15 cellular contexts compared by ENCODE assay signal in genomic region chr15:71251548-71252035, GRCh38.
DNase-seq lines count a peak whose midpoint lies in the region; ATAC-seq, FAIRE-seq and TF ChIP-seq lines count a peak whose summit lies in the region.
"Had no signal": no experiment of that assay in that cellular context is flagged by ENCODE, and none has a peak within 500 bp of the region (broad histone marks: within the 10 kb centered on the region; RNA-seq: fewer than 3 reads in every experiment).

No MANE protein-coding gene starts in this region.

- H3K4me2 ChIP-seq in astrocyte (ENCODE audit: low read length), result no peak overlapping the region

- H3K4me3 ChIP-seq in astrocyte (ENCODE audit: insufficient read depth, low read depth, low read length), result no peak overlapping the region
- H3K4me3 ChIP-seq in pancreas, result no peak overlapping the region
- H3K4me3 ChIP-seq in psoas muscle, result no peak overlapping the region

- peaks cover 3% of the 10 kb centered on the region for H3K4me1 ChIP-seq in astrocyte (ENCODE audit: insufficient read depth, low read length)
- H3K4me1 ChIP-seq in pancreas, result no peaks in the 10 kb centered on the region
- H3K4me1 ChIP-seq in psoas muscle, result no peaks in the 10 kb centered on the region

- H4K20me1 ChIP-seq in astrocyte (ENCODE audit: insufficient read depth, low read length), result no peaks in the 10 kb centered on the region

- H3K27ac Mint-ChIP-seq in HFFc6 (peak overlapping the region; percentile 80), astrocyte (ENCODE audit: unreplicated experiment) (peak overlapping the region; percentile 27)
- H3K27ac Mint-ChIP-seq: activated CD8-positive, alpha-beta memory T cell treated with anti-CD3 and anti-CD28 coated beads, Interleukin-2, amount 10 ng/mL, durations not matched to agents 7 days and 5 days; activated naive CD8-positive, alpha-beta T cell treated with anti-CD3 and anti-CD28 coated beads, Interleukin-2, amount 10 ng/mL, durations not matched to agents 7 days and 5 days; CD4-positive, CD25-positive, alpha-beta regulatory T cell; natural killer cell had no signal

- no peaks in the 10 kb centered on the region for H3K79me2 ChIP-seq in astrocyte (ENCODE audit: insufficient read depth, low read length)

- TF ChIP-seq CTCF in HFFc6 (IDR thresholded peaks at IDR 0.05) (no peak), astrocyte (IDR thresholded peaks at IDR 0.05; ENCODE audit: insufficient read depth, low read depth, low read length) (no peak), pancreas (IDR thresholded peaks at IDR 0.05) (no peak), psoas muscle (IDR thresholded peaks at IDR 0.05) (no peak)

- H3K4me3 Mint-ChIP-seq in HFFc6 (peak overlapping the region; percentile 44; the same call in 1 of the 2 replicates), astrocyte (ENCODE audit: unreplicated experiment) (no peak overlapping the region)
- H3K4me3 Mint-ChIP-seq: activated CD8-positive, alpha-beta memory T cell treated with anti-CD3 and anti-CD28 coated beads, Interleukin-2, amount 10 ng/mL, durations not matched to agents 7 days and 5 days; activated naive CD8-positive, alpha-beta T cell treated with anti-CD3 and anti-CD28 coated beads, Interleukin-2, amount 10 ng/mL, durations not matched to agents 7 days and 5 days; CD4-positive, CD25-positive, alpha-beta regulatory T cell; natural killer cell had no signal

- no peaks in the 10 kb centered on the region for H3K9me3 Mint-ChIP-seq in HFFc6
- H3K9me3 Mint-ChIP-seq in astrocyte (ENCODE audit: unreplicated experiment), result peaks cover 4% of the 10 kb centered on the region
- H3K9me3 Mint-ChIP-seq: activated naive CD8-positive, alpha-beta T cell treated with anti-CD3 and anti-CD28 coated beads, Interleukin-2, amount 10 ng/mL, durations not matched to agents 7 days and 5 days; natural killer cell had no signal

- ATAC-seq in left cardiac atrium (peak; percentile 28 to 47), pancreas (peak in 3 of 4 donors; percentile 22 to 61 (median 55)), psoas muscle (no peak), HG02852 (IDR thresholded peaks at IDR 0.05; ENCODE audit: unreplicated experiment) (no peak)
- ATAC-seq: activated CD8-positive, alpha-beta memory T cell treated with anti-CD3 and anti-CD28 coated beads, Interleukin-2, amount 10 ng/mL, durations not matched to agents 7 days and 5 days; natural killer cell had no signal

- H3K36me3 Mint-ChIP-seq in HFFc6 (ENCODE audit: low read depth), result peaks cover 20% of the 10 kb centered on the region
- H3K36me3 Mint-ChIP-seq in astrocyte (ENCODE audit: low read depth, unreplicated experiment), result no peaks in the 10 kb centered on the region
- H3K36me3 Mint-ChIP-seq: activated CD8-positive, alpha-beta memory T cell treated with anti-CD3 and anti-CD28 coated beads, Interleukin-2, amount 10 ng/mL, durations not matched to agents 7 days and 5 days; activated naive CD8-positive, alpha-beta T cell treated with anti-CD3 and anti-CD28 coated beads, Interleukin-2, amount 10 ng/mL, durations not matched to agents 7 days and 5 days; CD4-positive, CD25-positive, alpha-beta regulatory T cell; natural killer cell had no signal

- H3K36me3 ChIP-seq in astrocyte (ENCODE audit: insufficient read depth, low read length), result no peaks in the 10 kb centered on the region
- no peaks in the 10 kb centered on the region for H3K36me3 ChIP-seq in pancreas
- H3K36me3 ChIP-seq in psoas muscle (ENCODE audit: insufficient read depth in 1 of 2, low read depth in 1 of 2), result no peaks in the 10 kb centered on the region

- intact Hi-C loops in left cardiac atrium (cut with DNase I), result loop anchor here in 1 of 2 donors (5.0 to 10.0 kb wide), 2 partner anchors 134 to 237 kb away; partner anchors contain the start of gene THSD4
- intact Hi-C loops in pancreas (cut with DNase I), result no loop called here
- intact Hi-C loops in psoas muscle (cut with DNase I), result no loop called here

- FAIRE-seq in astrocyte (lab: Jason Lieb, UNC) (no peak), pancreas (lab: Jason Lieb, UNC) (no peak)
- FAIRE-seq: GM19239 had no signal

- H3K27me3 ChIP-seq in astrocyte (ENCODE audit: insufficient read depth, low read length), result no peaks in the 10 kb centered on the region
- no peaks in the 10 kb centered on the region for H3K27me3 ChIP-seq in pancreas
- no peaks in the 10 kb centered on the region for H3K27me3 ChIP-seq in psoas muscle (ENCODE audit: insufficient read depth in 3 of 3, low read length in 2 of 3)

- peaks cover 35% of the 10 kb centered on the region for H3K4me1 Mint-ChIP-seq in HFFc6 (ENCODE audit: low read depth)
- peaks cover 8% of the 10 kb centered on the region for H3K4me1 Mint-ChIP-seq in astrocyte (ENCODE audit: low read depth, unreplicated experiment)
- H3K4me1 Mint-ChIP-seq: activated CD8-positive, alpha-beta memory T cell treated with anti-CD3 and anti-CD28 coated beads, Interleukin-2, amount 10 ng/mL, durations not matched to agents 7 days and 5 days; activated naive CD8-positive, alpha-beta T cell treated with anti-CD3 and anti-CD28 coated beads, Interleukin-2, amount 10 ng/mL, durations not matched to agents 7 days and 5 days; CD4-positive, CD25-positive, alpha-beta regulatory T cell; natural killer cell had no signal

- H3K27ac ChIP-seq in astrocyte (ENCODE audit: low read depth, low read length) (no peak overlapping the region), pancreas (peak overlapping the region in 1 of 4 donors; percentile 11), psoas muscle (no peak overlapping the region)

- no peaks in the 10 kb centered on the region; the same call in 1 of the 2 replicates for H3K27me3 Mint-ChIP-seq in HFFc6 (ENCODE audit: insufficient read depth)
- H3K27me3 Mint-ChIP-seq in astrocyte (ENCODE audit: low read depth, unreplicated experiment), result no peaks in the 10 kb centered on the region
- H3K27me3 Mint-ChIP-seq: activated CD8-positive, alpha-beta memory T cell treated with anti-CD3 and anti-CD28 coated beads, Interleukin-2, amount 10 ng/mL, durations not matched to agents 7 days and 5 days; CD4-positive, CD25-positive, alpha-beta regulatory T cell had no signal

- no peak overlapping the region for H2AFZ ChIP-seq in astrocyte (ENCODE audit: low read depth, low read length)

- no peak overlapping the region for H3K9ac ChIP-seq in astrocyte (ENCODE audit: low read length)

- peak; percentile 65 for DNase-seq in HFFc6
- DNase-seq in astrocyte (ENCODE audit: low read depth), result peak; percentile 15
- no peak for DNase-seq in left cardiac atrium
- DNase-seq in pancreas, result no peak
- no peak for DNase-seq in psoas muscle
- no peak for DNase-seq in UCSD-AML1 (lab: John Stamatoyannopoulos, UW; ENCODE audit: unreplicated experiment)
- no peak for DNase-seq in islet precursor cell
- DNase-seq: activated CD8-positive, alpha-beta memory T cell treated with anti-CD3 and anti-CD28 coated beads, Interleukin-2, amount 10 ng/mL, durations not matched to agents 7 days and 5 days; activated naive CD8-positive, alpha-beta T cell treated with anti-CD3 and anti-CD28 coated beads, Interleukin-2, amount 10 ng/mL, durations not matched to agents 7 days and 5 days; CD4-positive, CD25-positive, alpha-beta regulatory T cell; KBM-7; natural killer cell; NCI-H1694 had no signal

- 54 to 61% methylated on average over 4 of the region's 4 CpGs for WGBS in pancreas, 2 donors
- 56 to 74% (median 59%) methylated on average over 4 of the region's 4 CpGs for WGBS in psoas muscle, 3 donors

- H3K9me3 ChIP-seq in astrocyte (ENCODE audit: insufficient read depth, low read depth, low read length), result no peaks in the 10 kb centered on the region
- H3K9me3 ChIP-seq in pancreas, result no peaks in the 10 kb centered on the region
- H3K9me3 ChIP-seq in psoas muscle, result no peaks in the 10 kb centered on the region

Comparison
In these comparisons a context has a peak if more than half of its experiments do, and no peak if none do; other contexts are left out.
1. DNase-seq: peak in HFFc6 (single experiment) and astrocyte (single experiment); none in left cardiac atrium (single experiment), pancreas (0 of 6), psoas muscle (0 of 2), UCSD-AML1 (single experiment) and islet precursor cell (single experiment).
2. ATAC-seq: peak in left cardiac atrium (2 of 2) and pancreas (3 of 4); none in psoas muscle (0 of 4) and HG02852 (single experiment).